Comparison of ENCODE assay signal across 8 cellular contexts in the genomic region with DNA sequence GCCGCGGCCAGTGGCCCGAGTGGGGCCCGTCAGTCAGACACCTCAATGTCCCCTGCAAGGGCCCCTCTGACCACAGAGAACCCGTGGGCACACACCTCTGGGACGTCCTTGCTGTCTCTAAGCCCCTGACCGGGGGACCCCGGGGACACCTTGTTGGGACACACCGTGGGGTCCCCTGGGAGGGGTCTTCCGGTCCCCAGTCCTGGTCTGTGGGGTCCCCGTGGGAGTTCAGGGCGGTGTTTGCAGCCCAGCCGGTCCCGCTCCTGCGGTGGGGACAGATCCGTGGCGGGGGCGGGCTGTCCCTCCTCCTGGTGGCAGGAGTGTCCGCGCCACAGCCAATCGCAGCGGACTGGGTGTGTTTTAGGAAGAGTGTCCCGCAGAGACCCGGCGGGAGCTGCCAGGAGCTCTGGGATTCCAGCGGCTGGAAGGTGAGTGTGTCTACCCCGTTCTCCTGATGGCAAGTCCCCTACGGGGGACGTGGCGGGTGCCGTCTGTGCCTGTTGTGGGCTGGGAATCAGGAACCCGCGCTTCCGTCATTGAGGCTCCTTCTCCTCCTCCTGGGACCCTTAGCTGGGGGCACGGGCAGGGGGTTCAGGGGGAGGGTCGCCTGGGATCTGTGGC. TPM values are rescaled to one million over a fixed set of nuclear protein-coding genes. Genes with fewer than 3 reads are reported as not detected.
DNase-seq lines count a peak whose midpoint lies in the region; ATAC-seq and FAIRE-seq lines count a peak whose summit lies in the region.

No MANE protein-coding gene starts in this region.

- no peak overlapping the region for H2AK5ac ChIP-seq in mesenchymal stem cell (ENCODE audit: low read length, severe bottlenecking)

- H3K4me2 ChIP-seq in mesenchymal stem cell (ENCODE audit: low read length, poor library complexity, severe bottlenecking) = peak overlapping the region; percentile 89

- H3K36me3 ChIP-seq in mesenchymal stem cell (ENCODE audit: control insufficient read depth in 1 of 2, insufficient read depth in 2 of 2, low read depth in 1 of 2, low read length in 2 of 2) (no peaks in the 10 kb centered on the region), subcutaneous abdominal adipose tissue (ENCODE audit: control insufficient read depth in 5 of 5, insufficient read depth in 5 of 5, low read length in 5 of 5) (no peaks in the 10 kb centered on the region)

- H3K4ac ChIP-seq in mesenchymal stem cell (ENCODE audit: low read depth in 1 of 2, low read length in 2 of 2) = no peak overlapping the region

- H3K14ac ChIP-seq in mesenchymal stem cell (ENCODE audit: low read length in 2 of 2) = peak overlapping the region in 1 of 2 experiments; percentile 87

- H2BK5ac ChIP-seq in mesenchymal stem cell (ENCODE audit: low read depth, low read length, poor library complexity, severe bottlenecking) = no peak overlapping the region

- H3K27ac ChIP-seq in mesenchymal stem cell (ENCODE audit: low read length, poor library complexity, severe bottlenecking) (no peak overlapping the region), subcutaneous abdominal adipose tissue (ENCODE audit: low read depth, low read length) (peak overlapping the region; percentile 89)

- peak overlapping the region; percentile 81 for H4K91ac ChIP-seq in mesenchymal stem cell (ENCODE audit: low read length)

- H3K9ac ChIP-seq in mesenchymal stem cell (ENCODE audit: low read length) = peak overlapping the region; percentile 83
- peak overlapping the region in 4 of 5 donors; percentile 68 to 84 (median 80) for H3K9ac ChIP-seq in subcutaneous abdominal adipose tissue (ENCODE audit: low read length in 5 of 5)

- H3K27me3 ChIP-seq in mesenchymal stem cell (ENCODE audit: control insufficient read depth in 1 of 2, insufficient read depth in 1 of 2, low read length in 2 of 2) (peaks cover 0 to 5% of the 10 kb centered on the region in 2 experiments), subcutaneous abdominal adipose tissue (ENCODE audit: control insufficient read depth in 5 of 5, insufficient read depth in 4 of 5, low read length in 5 of 5) (no peaks in the 10 kb centered on the region)

- H3K9me3 ChIP-seq in mesenchymal stem cell (ENCODE audit: control insufficient read depth, low read length) (no peaks in the 10 kb centered on the region), subcutaneous abdominal adipose tissue (ENCODE audit: control insufficient read depth in 5 of 5, low read length in 5 of 5) (no peaks in the 10 kb centered on the region)

- 2% methylated on average over 31 of the region's 36 CpGs for WGBS in mesenchymal stem cell

- peak overlapping the region; percentile 36 for H2AFZ ChIP-seq in mesenchymal stem cell (ENCODE audit: low read depth, low read length)

- H2BK12ac ChIP-seq in mesenchymal stem cell (ENCODE audit: low read length in 2 of 2) = peak overlapping the region in 1 of 2 experiments; percentile 72

- peak overlapping the region; percentile 66 for H2BK120ac ChIP-seq in mesenchymal stem cell (ENCODE audit: low read depth, low read length)

- H3K4me3 ChIP-seq in mesenchymal stem cell (ENCODE audit: insufficient read depth in 1 of 2, low read depth in 1 of 2, low read length in 2 of 2) = peak overlapping the region; percentile 58 to 81
- H3K4me3 ChIP-seq in subcutaneous abdominal adipose tissue (ENCODE audit: low read depth in 1 of 5, low read length in 5 of 5) = peak overlapping the region; percentile 64 to 85 (median 81)

- peak overlapping the region; percentile 45 for H4K8ac ChIP-seq in mesenchymal stem cell (ENCODE audit: low read length)

- FAIRE-seq in HTR-8/SVneo (lab: Jason Lieb, UNC) = no peak

- peak overlapping the region in 1 of 2 experiments; percentile 54 for H3K23ac ChIP-seq in mesenchymal stem cell (ENCODE audit: low read length in 2 of 2)

- peak overlapping the region; percentile 12 to 95 for H3K18ac ChIP-seq in mesenchymal stem cell (ENCODE audit: low read depth in 1 of 2, low read length in 2 of 2)

- peak overlapping the region; percentile 92 for H2BK15ac ChIP-seq in mesenchymal stem cell (ENCODE audit: low read depth, poor library complexity, severe bottlenecking)

- ATAC-seq in GM18867 (IDR thresholded peaks at IDR 0.05; ENCODE audit: unreplicated experiment) (peak; percentile 81), HG03097 (IDR thresholded peaks at IDR 0.05; ENCODE audit: low FRiP score, unreplicated experiment) (peak; percentile 81)

- peaks cover 26% of the 10 kb centered on the region for H3K4me1 ChIP-seq in mesenchymal stem cell (ENCODE audit: control insufficient read depth, insufficient read depth, low read depth, low read length)
- H3K4me1 ChIP-seq in subcutaneous abdominal adipose tissue (ENCODE audit: control insufficient read depth in 5 of 5, insufficient read depth in 5 of 5, low read length in 5 of 5) = peaks cover 0 to 36% (median 19%) of the 10 kb centered on the region in 5 donors

- DNase-seq in T-helper 9 cell (peak; percentile 41), mesenchymal stem cell (peak; percentile 70), HTR-8/SVneo (ENCODE audit: insufficient read length, low spot score) (no peak), SKM-1 (lab: John Stamatoyannopoulos, UW; ENCODE audit: unreplicated experiment) (no peak)
- peak; percentile 31 for DNase-seq in effector CD4-positive, alpha-beta T cell

- H3K79me1 ChIP-seq in mesenchymal stem cell (replicated peaks; ENCODE audit: low read length, poor library complexity, severe bottlenecking) = peaks cover 3% of the 10 kb centered on the region

RNA-seq across cellular contexts. Expression of a gene that starts 5.1 kb away (rescaled TPM):
- polyA plus RNA-seq in mesenchymal stem cell (2013, experiment 1 of 2) = 15.8 TPM
- 14.5 TPM for polyA plus RNA-seq in mesenchymal stem cell (2013, experiment 2 of 2)

RNA-seq across cellular contexts. Expression of a gene that starts 42.5 kb away (rescaled TPM):
- 29.7 TPM for polyA plus RNA-seq in mesenchymal stem cell (2013, experiment 1 of 2)
- polyA plus RNA-seq in mesenchymal stem cell (2013, experiment 2 of 2) = 29.8 TPM

Comparison
In these comparisons a context has a peak if more than half of its experiments do, and no peak if none do; other contexts are left out.
1. DNase-seq: peak in T-helper 9 cell (single experiment), effector CD4-positive, alpha-beta T cell (single experiment) and mesenchymal stem cell (single experiment); none in HTR-8/SVneo (single experiment) and SKM-1 (single experiment).